21 cellular contexts compared by ENCODE assay signal in the genomic region with DNA sequence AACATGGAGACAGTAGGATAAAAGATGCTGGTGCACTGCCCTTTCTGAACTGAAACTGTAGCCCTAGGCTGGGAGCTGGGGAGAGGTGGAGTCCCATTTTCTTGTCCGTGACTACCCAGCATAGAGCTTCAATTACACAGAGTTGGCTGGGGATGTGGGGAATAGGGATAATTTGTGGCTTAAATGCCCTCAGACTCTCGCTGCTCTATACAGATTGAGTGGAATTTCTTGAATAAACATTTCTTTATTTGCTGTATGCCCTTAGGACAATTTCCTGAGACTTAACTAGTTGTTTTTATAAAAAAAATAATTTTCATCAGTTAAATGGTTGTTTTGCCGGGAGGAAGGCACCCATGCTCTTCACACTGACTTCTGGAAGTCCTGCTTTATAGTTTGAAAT. TPM values are rescaled to one million over a fixed set of nuclear protein-coding genes. Genes with fewer than 3 reads are reported as not detected.
"Had no signal": no experiment of that assay in that cellular context is flagged by ENCODE, and none has a peak within 500 bp of the region (broad histone marks: within the 10 kb centered on the region; RNA-seq: fewer than 3 reads in every experiment).

No MANE protein-coding gene starts in this region.

- ATAC-seq: esophagus mucosa; left lung; naive thymus-derived CD4-positive, alpha-beta T cell; psoas muscle; right lobe of liver; stimulated activated effector memory CD8-positive, alpha-beta T cell treated with anti-CD3 and anti-CD28 coated beads, Interleukin-12 subunit alpha, Interleukin-12 subunit beta, amount 100 ng/mL, for 72 hours; stimulated activated naive CD8-positive, alpha-beta T cell treated with anti-CD3 and anti-CD28 coated beads, Interleukin-15, Interleukin-2, amounts not matched to agents 100 U/mL and 50 U/mL, for 24 hours had no signal

- DNase-seq: dorsolateral prefrontal cortex; effector memory CD4-positive, alpha-beta T cell; foreskin fibroblast; immature natural killer cell; left lung; mesenchymal stem cell; naive thymus-derived CD4-positive, alpha-beta T cell; nephron progenitor cell; psoas muscle; retina; right lobe of liver; stimulated activated CD4-positive, alpha-beta T cell treated with anti-CD3 and anti-CD28 coated beads, Interleukin-4, amount 100 ng/mL, for 1 hour; stimulated activated CD8-positive, alpha-beta memory T cell treated with anti-CD3 and anti-CD28 coated beads, Interleukin-4, amount 100 ng/mL, for 48 hours; stimulated activated naive CD8-positive, alpha-beta T cell treated with anti-CD3 and anti-CD28 coated beads, Interleukin-15, Interleukin-2, amounts not matched to agents 100 U/mL and 50 U/mL, for 24 hours; thyroid gland; uterus had no signal

RNA-seq across cellular contexts. Expression of a gene that starts 7.2 kb away (rescaled TPM):
- total RNA-seq: lung, mononuclear cell, osteoblast, psoas muscle, right lobe of liver, thyroid gland had no signal

RNA-seq across cellular contexts. Expression of a gene that starts 30.7 kb away (rescaled TPM):
- total RNA-seq: dorsolateral prefrontal cortex; esophagus mucosa; left lung; lung; mononuclear cell; naive thymus-derived CD4-positive, alpha-beta T cell; osteoblast; psoas muscle; right lobe of liver; thyroid gland; uterus had no signal
